8 cellular contexts compared by ENCODE assay signal in the genomic region with DNA sequence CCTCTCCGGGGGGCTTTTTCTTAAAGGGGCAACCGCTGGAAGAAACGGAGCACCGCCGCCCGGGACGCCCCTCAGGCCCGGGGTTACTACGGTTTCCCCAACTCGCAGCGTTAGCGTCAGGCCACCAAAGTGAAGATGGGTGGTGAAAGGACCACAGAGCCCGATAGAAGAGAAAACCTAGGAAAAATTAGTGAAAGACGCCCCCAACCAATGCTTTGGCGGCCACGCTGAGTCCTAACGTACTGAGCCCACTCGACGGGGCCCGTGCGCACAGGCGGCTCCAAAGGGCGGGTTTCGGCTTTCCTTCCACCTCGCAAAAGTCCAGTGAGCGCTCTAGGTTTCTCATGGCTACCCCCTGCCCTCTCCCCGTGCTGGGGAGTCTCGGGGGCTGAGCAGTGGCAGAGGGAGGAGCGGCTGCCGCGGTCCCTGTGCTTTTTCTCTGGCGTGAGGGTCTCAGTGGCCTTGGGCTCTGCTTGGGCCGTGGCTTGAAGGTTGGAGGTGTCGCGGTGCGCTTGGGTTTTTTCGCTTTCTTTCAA. TPM values are rescaled to one million over a fixed set of nuclear protein-coding genes. Genes with fewer than 3 reads are reported as not detected.
DNase-seq lines count a peak whose midpoint lies in the region; ATAC-seq and TF ChIP-seq lines count a peak whose summit lies in the region.

No MANE protein-coding gene starts in this region.

- peak overlapping the region; percentile 98 for H3K27ac ChIP-seq in cardiac muscle cell
- peak overlapping the region; percentile 99 to 100 (median 99) for H3K27ac ChIP-seq in sigmoid colon

- WGBS in sigmoid colon, 2 donors: 0% methylated on average over 37 of the region's 37 CpGs

- H3K4me1 ChIP-seq in cardiac muscle cell (ENCODE audit: low read depth): no peaks in the 10 kb centered on the region
- H3K4me1 ChIP-seq in sigmoid colon: peaks cover 0 to 26% (median 22%) of the 10 kb centered on the region in 4 donors

- ATAC-seq in GM19023 (IDR thresholded peaks at IDR 0.05; ENCODE audit: unreplicated experiment): peak; percentile 6
- peak; percentile 12 for ATAC-seq in HG03432 (IDR thresholded peaks at IDR 0.05; ENCODE audit: unreplicated experiment)

- H3K36me3 ChIP-seq in cardiac muscle cell (no peaks in the 10 kb centered on the region), sigmoid colon (no peaks in the 10 kb centered on the region)

- H3K4me3 ChIP-seq in AG09309 (ENCODE audit: control insufficient read depth, low read depth, low read length) (peak overlapping the region; percentile 75), cardiac muscle cell (peak overlapping the region; percentile 50), sigmoid colon (peak overlapping the region; percentile 50 to 98 (median 74))

- TF ChIP-seq EP300 in sigmoid colon (IDR thresholded peaks at IDR 0.05): peak in 1 of 4 donors; percentile 15

- H3K9me3 ChIP-seq in cardiac muscle cell (ENCODE audit: low read depth) (no peaks in the 10 kb centered on the region), sigmoid colon (no peaks in the 10 kb centered on the region)

- H3K27me3 ChIP-seq in cardiac muscle cell (no peaks in the 10 kb centered on the region), sigmoid colon (no peaks in the 10 kb centered on the region)

- no peak for DNase-seq in AG09309 (ENCODE audit: low read depth)
- peak; percentile 35 for DNase-seq in activated T-helper 9 cell treated with anti-CD3 and anti-CD28 coated beads, Interleukin-2, amount 50 U/mL, for 16 hours (ENCODE audit: low read depth)
- no peak for DNase-seq in cardiac muscle cell (ENCODE audit: low read depth in 1 of 2, low spot score in 1 of 2)
- no peak for DNase-seq in sigmoid colon
- DNase-seq in A172 (ENCODE audit: low spot score): no peak
- no peak for DNase-seq in NCI-H1930 (lab: John Stamatoyannopoulos, UW)

- no peak for TF ChIP-seq POLR2A in sigmoid colon (IDR thresholded peaks at IDR 0.05)

- intact Hi-C loops in sigmoid colon (cut with DNase I): loop anchor here (1.0 kb wide), 1 partner anchor 12 kb away; the partner anchor contains the start of gene SPEN

- TF ChIP-seq CTCF in AG09309 (IDR thresholded peaks at IDR 0.05; ENCODE audit: control insufficient read depth, insufficient read depth, low read depth, low read length, missing control alignments) (no peak), cardiac muscle cell (IDR thresholded peaks at IDR 0.05; ENCODE audit: low read depth, low read length) (no peak), sigmoid colon (IDR thresholded peaks at IDR 0.05) (no peak)

RNA-seq across cellular contexts. Expression of gene SPEN, which starts 12.2 kb away (rescaled TPM):
- total RNA-seq in cardiac muscle cell (14.8 and 31.6 TPM in 2 replicates), sigmoid colon (10 to 100 TPM; 20.4 to 38.5 (median 22.6) TPM)
- polyA plus RNA-seq in cardiac muscle cell (25.8 and 35.4 TPM in 2 replicates), sigmoid colon (10 to 100 TPM in 1 of 3 donors, 1 to 10 TPM in 2; 7.4 to 28.3 (median 9.0) TPM)
- total RNA-seq in A172 (2014; rRNA removed; shearing (Covaris generic)): 6.9 and 15.8 TPM in 2 replicates

RNA-seq across cellular contexts. Expression of gene UQCRHL, which starts 27.8 kb away (rescaled TPM):
- total RNA-seq in cardiac muscle cell (3.9 and 5.0 TPM in 2 replicates), sigmoid colon (1 to 10 TPM in 2 of 4 donors, under 1 TPM in 2; 0.54 to 2.2 (median 1.3) TPM)
- polyA plus RNA-seq in cardiac muscle cell (2.5 and 3.2 TPM in 2 replicates), sigmoid colon (1 to 10 TPM; 3.6 to 4.6 (median 4.0) TPM)
- total RNA-seq in A172 (2014; rRNA removed; shearing (Covaris generic)): 0.84 and 1.5 TPM in 2 replicates
